ENCODE assay signal across 37 cellular contexts in the genomic region with DNA sequence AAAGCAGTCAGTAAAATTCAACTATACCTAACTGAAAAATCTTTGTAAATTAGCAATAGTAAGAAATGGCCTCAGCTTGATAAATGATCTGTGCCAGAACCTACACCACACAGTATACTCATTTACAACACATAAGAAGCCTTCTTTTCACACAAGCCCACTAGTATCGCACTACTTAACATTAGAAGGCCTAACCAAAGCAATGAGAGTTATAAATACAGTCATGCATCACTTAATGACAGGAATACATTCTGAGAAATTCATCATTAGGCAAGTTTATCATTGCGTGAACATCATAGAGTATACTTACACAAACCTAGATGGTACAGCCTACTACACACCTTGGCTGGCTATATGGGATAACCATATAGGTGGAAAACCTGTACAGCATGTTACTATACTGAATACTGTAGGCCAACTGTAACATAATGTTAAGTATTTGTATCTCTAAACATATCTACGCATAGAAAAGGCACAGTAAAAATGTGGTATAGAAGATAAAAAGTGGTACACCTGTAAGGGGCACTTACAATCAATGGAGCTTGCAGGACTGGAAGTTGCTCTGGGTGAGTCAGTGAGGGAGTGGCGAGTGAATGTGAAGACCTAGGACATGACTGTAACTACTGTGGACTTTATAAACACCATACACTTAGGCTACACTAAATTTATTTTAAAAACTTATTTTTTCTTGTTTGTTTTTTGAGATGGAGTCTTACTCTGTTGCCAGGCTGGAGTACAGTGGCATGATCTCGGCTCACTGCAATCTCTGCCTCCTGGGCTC.
DNase-seq lines count a peak whose midpoint lies in the region; ATAC-seq, FAIRE-seq and TF ChIP-seq lines count a peak whose summit lies in the region.
"Had no signal": no experiment of that assay in that cellular context is flagged by ENCODE, and none has a peak within 500 bp of the region (broad histone marks: within the 10 kb centered on the region; RNA-seq: fewer than 3 reads in every experiment).

No MANE protein-coding gene starts in this region.

- H3K27ac Mint-ChIP-seq in activated naive CD8-positive, alpha-beta T cell = peak overlapping the region; percentile 84
- H3K27ac Mint-ChIP-seq in activated naive CD8-positive, alpha-beta T cell treated with anti-CD3 and anti-CD28 coated beads for 36 hours = no peak overlapping the region
- no peak overlapping the region for H3K27ac Mint-ChIP-seq in osteocyte (ENCODE audit: unreplicated experiment)
- H3K27ac Mint-ChIP-seq: stimulated activated memory B cell treated with anti-CD40 and anti-IgM and Interleukin-4, amounts not matched to agents 10 μg/mL and 1 μg/mL and 100 μg/mL, for 72 hours; T-helper 2 cell treated with Interferon-gamma antibody and Interleukin-4, amounts not matched to agents 5 μg/mL and 100 μg/mL, for 36 hours had no signal

- POLR2A ChIA-PET in PC-3 (lab: Charles Lee; ENCODE audit: unreplicated experiment) = no interaction called here

- no peak for TF ChIP-seq POLR2A in gastrocnemius medialis (IDR thresholded peaks at IDR 0.05)

- H3K36me3 ChIP-seq in PC-3 (ENCODE audit: low read depth, low read length) (no peaks in the 10 kb centered on the region), gastrocnemius medialis (peaks cover 0 to 11% of the 10 kb centered on the region in 2 donors), pancreas (no peaks in the 10 kb centered on the region)
- H3K36me3 ChIP-seq: breast epithelium, colonic mucosa had no signal

- no peaks in the 10 kb centered on the region for H3K9me3 Mint-ChIP-seq in activated naive CD8-positive, alpha-beta T cell (ENCODE audit: low read depth)
- H3K9me3 Mint-ChIP-seq in activated naive CD8-positive, alpha-beta T cell treated with anti-CD3 and anti-CD28 coated beads for 36 hours = no peaks in the 10 kb centered on the region
- H3K9me3 Mint-ChIP-seq in osteocyte (ENCODE audit: unreplicated experiment) = no peaks in the 10 kb centered on the region
- H3K9me3 Mint-ChIP-seq: stimulated activated memory B cell treated with anti-CD40 and anti-IgM and Interleukin-4, amounts not matched to agents 10 μg/mL and 1 μg/mL and 100 μg/mL, for 72 hours; T-helper 2 cell treated with Interferon-gamma antibody and Interleukin-4, amounts not matched to agents 5 μg/mL and 100 μg/mL, for 36 hours had no signal

- TF ChIP-seq CTCF in PC-3 (conservative IDR thresholded peaks at IDR 0.05; ENCODE audit: low read depth, low read length) = no peak
- TF ChIP-seq CTCF in foreskin keratinocyte (conservative IDR thresholded peaks at IDR 0.05) = no peak
- TF ChIP-seq CTCF in gastrocnemius medialis (IDR thresholded peaks at IDR 0.05 in 4 of 5, conservative IDR thresholded peaks at IDR 0.05 in 1 of 5) = no peak
- no peak for TF ChIP-seq CTCF in osteocyte (IDR thresholded peaks at IDR 0.05)
- TF ChIP-seq CTCF in pancreas (IDR thresholded peaks at IDR 0.05) = no peak

- H3K27me3 Mint-ChIP-seq in activated naive CD8-positive, alpha-beta T cell = no peaks in the 10 kb centered on the region
- no peaks in the 10 kb centered on the region for H3K27me3 Mint-ChIP-seq in activated naive CD8-positive, alpha-beta T cell treated with anti-CD3 and anti-CD28 coated beads for 36 hours
- no peaks in the 10 kb centered on the region for H3K27me3 Mint-ChIP-seq in osteocyte (ENCODE audit: unreplicated experiment)
- H3K27me3 Mint-ChIP-seq: stimulated activated memory B cell treated with anti-CD40 and anti-IgM and Interleukin-4, amounts not matched to agents 10 μg/mL and 1 μg/mL and 100 μg/mL, for 72 hours had no signal

- H3K4me1 ChIP-seq in PC-3 (ENCODE audit: insufficient read depth, low read length) (peaks cover 23% of the 10 kb centered on the region), foreskin keratinocyte (peaks cover 19% of the 10 kb centered on the region), gastrocnemius medialis (peaks cover 58 to 60% of the 10 kb centered on the region in 2 donors), pancreas (peaks cover 2 to 11% (median 8%) of the 10 kb centered on the region in 3 donors)
- H3K4me1 ChIP-seq: breast epithelium, colonic mucosa had no signal

- CTCF ChIA-PET in PC-3 (lab: Charles Lee) = interaction anchor here (1.0 kb wide), 1 partner anchor 132 kb away, joined by 3 read pairs; no protein-coding TSS in a partner anchor

- no peak overlapping the region for H2AFZ ChIP-seq in PC-3 (ENCODE audit: low read length)

- H3K9ac ChIP-seq in PC-3 (ENCODE audit: low read length) = no peak overlapping the region
- H3K9ac ChIP-seq: SK-N-SH had no signal

- intact Hi-C loops in PC-3 (cut with micrococcal nuclease) (no loop called here), gastrocnemius medialis (cut with DNase I; ENCODE audit: low total_unique reads) (no loop called here), pancreas (cut with DNase I) (no loop called here)

- H3K27ac ChIP-seq in PC-3 (ENCODE audit: low read length) (peak overlapping the region; percentile 16), foreskin keratinocyte (no peak overlapping the region), gastrocnemius medialis (peak overlapping the region; percentile 91 to 97 (median 94)), pancreas (no peak overlapping the region)
- H3K27ac ChIP-seq: breast epithelium, colonic mucosa, thoracic aorta, vagina, VCaP had no signal

- in situ Hi-C loops in gastrocnemius medialis (cut with MboI; ENCODE audit: low sequenced_read_pairs in 4 of 4) = no loop called here

- 96 to 97% methylated on average over 5 of the region's 5 CpGs for WGBS in pancreas, 2 donors

- H3K4me3 ChIP-seq in PC-3 (ENCODE audit: low read length) (no peak overlapping the region), gastrocnemius medialis (no peak overlapping the region), pancreas (no peak overlapping the region)
- H3K4me3 ChIP-seq: breast epithelium, colonic mucosa, lung, smooth muscle cell, thoracic aorta, vagina had no signal

- H3K4me2 ChIP-seq in PC-3 (ENCODE audit: low read length) = 0 out of 2 replicates have a peak overlapping the region, but pooled peaks have one; percentile 31
- H3K4me2 ChIP-seq: SK-N-SH, smooth muscle cell had no signal

- no peaks in the 10 kb centered on the region for H3K79me2 ChIP-seq in PC-3 (ENCODE audit: low read length)

- peaks cover 75% of the 10 kb centered on the region for H3K4me1 Mint-ChIP-seq in activated naive CD8-positive, alpha-beta T cell (ENCODE audit: low read depth)
- H3K4me1 Mint-ChIP-seq in activated naive CD8-positive, alpha-beta T cell treated with anti-CD3 and anti-CD28 coated beads for 36 hours = peaks cover 57% of the 10 kb centered on the region
- H3K4me1 Mint-ChIP-seq in osteocyte (ENCODE audit: unreplicated experiment) = peaks cover 19% of the 10 kb centered on the region

- H4K20me1 ChIP-seq in PC-3 (ENCODE audit: low read length) = no peaks in the 10 kb centered on the region

- H3K27me3 ChIP-seq in PC-3 (ENCODE audit: low read length) (no peaks in the 10 kb centered on the region), foreskin keratinocyte (no peaks in the 10 kb centered on the region), gastrocnemius medialis (no peaks in the 10 kb centered on the region), pancreas (no peaks in the 10 kb centered on the region)
- H3K27me3 ChIP-seq: breast epithelium, colonic mucosa, vagina had no signal

- H3K9me3 ChIP-seq in PC-3 (ENCODE audit: low read length) (no peaks in the 10 kb centered on the region), gastrocnemius medialis (no peaks in the 10 kb centered on the region), pancreas (no peaks in the 10 kb centered on the region)
- H3K9me3 ChIP-seq: breast epithelium, colonic mucosa, SK-N-SH, thoracic aorta, vagina had no signal

- peaks cover 6% of the 10 kb centered on the region for H3K36me3 Mint-ChIP-seq in activated naive CD8-positive, alpha-beta T cell
- peaks cover 24% of the 10 kb centered on the region for H3K36me3 Mint-ChIP-seq in activated naive CD8-positive, alpha-beta T cell treated with anti-CD3 and anti-CD28 coated beads for 36 hours
- peaks cover 3% of the 10 kb centered on the region for H3K36me3 Mint-ChIP-seq in osteocyte (ENCODE audit: unreplicated experiment)

- H3K4me3 Mint-ChIP-seq in activated naive CD8-positive, alpha-beta T cell = peak overlapping the region; percentile 27
- H3K4me3 Mint-ChIP-seq in activated naive CD8-positive, alpha-beta T cell treated with anti-CD3 and anti-CD28 coated beads for 36 hours = no peak overlapping the region
- no peak overlapping the region for H3K4me3 Mint-ChIP-seq in osteocyte (ENCODE audit: unreplicated experiment)
- H3K4me3 Mint-ChIP-seq: stimulated activated memory B cell treated with anti-CD40 and anti-IgM and Interleukin-4, amounts not matched to agents 10 μg/mL and 1 μg/mL and 100 μg/mL, for 72 hours; T-helper 2 cell treated with Interferon-gamma antibody and Interleukin-4, amounts not matched to agents 5 μg/mL and 100 μg/mL, for 36 hours had no signal

- no peaks in the 10 kb centered on the region for H3K9me2 ChIP-seq in PC-3 (replicated peaks; ENCODE audit: low read length)
- H3K9me2 ChIP-seq: SK-N-SH had no signal

- no peak for FAIRE-seq in pancreas (lab: Jason Lieb, UNC)
- FAIRE-seq: D721Med, GM19239, kidney had no signal

- ATAC-seq in PC-3 (peak; percentile 74), foreskin keratinocyte (peak; percentile 37), gastrocnemius medialis (peak; percentile 10 to 25), esophagus mucosa (no peak), pancreas (no peak)
- ATAC-seq: stimulated activated memory B cell treated with anti-CD40 and anti-IgM and Interleukin-4, amounts not matched to agents 10 μg/mL and 1 μg/mL and 100 μg/mL, for 72 hours had no signal

- no TSS peak for BruUV-seq in PC-3 (replicated peaks; lab: Mats Ljungman, UMichigan)

- no peaks in the 10 kb centered on the region for H3F3A ChIP-seq in PC-3 (ENCODE audit: low read length, unreplicated experiment)

- no peak for DNase-seq in activated naive CD8-positive, alpha-beta T cell treated with anti-CD3 and anti-CD28 coated beads for 36 hours
- peak; percentile 60 for DNase-seq in PC-3
- peak in 1 of 2 donors; percentile 52 for DNase-seq in foreskin keratinocyte
- DNase-seq in gastrocnemius medialis = no peak
- no peak for DNase-seq in osteocyte (ENCODE audit: extremely low spot score, unreplicated experiment)
- DNase-seq in pancreas = no peak
- DNase-seq: ACHN; activated CD4-positive, alpha-beta T cell treated with anti-CD3 and anti-CD28 coated beads, Interleukin-2, amount 50 U/mL, for 4 hours; activated CD8-positive, alpha-beta memory T cell treated with anti-CD3 and anti-CD28 coated beads, Interleukin-2, amount 50 U/mL, for 48 hours; activated gamma-delta T cell treated with Interleukin-2 at 50 U/mL for 16 hours; amniotic stem cell; C1 segment of cervical spinal cord; colonic mucosa; effector memory CD4-positive, alpha-beta T cell; HCEC 1CT; Kasumi-1; kidney; NCI-H1048; NCI-H1930; NCI-H2227 treated with DMSO at 0.1 percent for 48 hours; nucleus accumbens; retina; RPMI8226; SK-N-SH; stimulated activated CD4-positive, alpha-beta T cell treated with anti-CD3 and anti-CD28 coated beads, Interleukin-2, amount 100 ng/mL, for 24 hours had no signal

Comparison
In these comparisons a context has a peak if more than half of its experiments do, and no peak if none do; other contexts are left out.
1. ATAC-seq: peak in PC-3 (single experiment), foreskin keratinocyte (single experiment) and gastrocnemius medialis (2 of 2); none in esophagus mucosa (single experiment) and pancreas (0 of 4).
2. H3K27ac ChIP-seq: peak in PC-3 (single experiment) and gastrocnemius medialis (4 of 4); none in foreskin keratinocyte (single experiment) and pancreas (0 of 4).